Comparison of ENCODE assay signal across 2 cellular contexts in genomic region chr10:43293677-43294057, GRCh38.
TF ChIP-seq lines count a peak whose summit lies in the region.

No MANE protein-coding gene starts in this region.

TF ChIP-seq in HepG2, 621 proteins besides CTCF, POLR2A, EP300 and RAD21:
- TF ChIP-seq ZSCAN21 (CRISPR knock-in tag; IDR thresholded peaks at IDR 0.05; ENCODE audit: borderline replicate concordance) (0 out of 2 replicates have a peak, but pooled peaks have one; percentile 8), FIP1L1 (IDR thresholded peaks at IDR 0.05; ENCODE audit: borderline replicate concordance, insufficient read depth, low read depth, low read length) (no peak)

TF ChIP-seq in K562, 482 proteins besides CTCF, POLR2A, EP300 and RAD21:
- TF ChIP-seq MECOM (CRISPR knock-in tag; IDR thresholded peaks at IDR 0.05) (no peak), FOSL1 (tag; conservative IDR thresholded peaks at IDR 0.05) (no peak), JUNB (CRISPR knock-in tag; conservative IDR thresholded peaks at IDR 0.05) (no peak), NR3C1 (CRISPR knock-in tag; IDR thresholded peaks at IDR 0.05) (no peak), ZNF589 (CRISPR knock-in tag; IDR thresholded peaks at IDR 0.05; ENCODE audit: low read depth) (no peak), TBL1XR1 (IDR thresholded peaks at IDR 0.05; ENCODE audit: low read length in 2 of 2) (no peak), TSC22D4 (tag; IDR thresholded peaks at IDR 0.05) (no peak), EGR1 (conservative IDR thresholded peaks at IDR 0.05) (no peak), KLF1 (tag; IDR thresholded peaks at IDR 0.05) (no peak), NR2F6 (CRISPR knock-in tag; IDR thresholded peaks at IDR 0.05) (no peak), DEAF1 (CRISPR knock-in tag; IDR thresholded peaks at IDR 0.05) (no peak), HOXB6 (CRISPR knock-in tag; IDR thresholded peaks at IDR 0.05; ENCODE audit: borderline replicate concordance) (no peak), TBP (optimal IDR thresholded peaks at IDR 0.05; ENCODE audit: low read depth, low read length) (no peak)
- TF ChIP-seq, protein P1, sequence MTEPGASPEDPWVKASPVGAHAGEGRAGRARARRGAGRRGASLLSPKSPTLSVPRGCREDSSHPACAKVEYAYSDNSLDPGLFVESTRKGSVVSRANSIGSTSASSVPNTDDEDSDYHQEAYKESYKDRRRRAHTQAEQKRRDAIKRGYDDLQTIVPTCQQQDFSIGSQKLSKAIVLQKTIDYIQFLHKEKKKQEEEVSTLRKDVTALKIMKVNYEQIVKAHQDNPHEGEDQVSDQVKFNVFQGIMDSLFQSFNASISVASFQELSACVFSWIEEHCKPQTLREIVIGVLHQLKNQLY (CRISPR knock-in tag; conservative IDR thresholded peaks at IDR 0.05): no peak
- TF ChIP-seq, protein P2, sequence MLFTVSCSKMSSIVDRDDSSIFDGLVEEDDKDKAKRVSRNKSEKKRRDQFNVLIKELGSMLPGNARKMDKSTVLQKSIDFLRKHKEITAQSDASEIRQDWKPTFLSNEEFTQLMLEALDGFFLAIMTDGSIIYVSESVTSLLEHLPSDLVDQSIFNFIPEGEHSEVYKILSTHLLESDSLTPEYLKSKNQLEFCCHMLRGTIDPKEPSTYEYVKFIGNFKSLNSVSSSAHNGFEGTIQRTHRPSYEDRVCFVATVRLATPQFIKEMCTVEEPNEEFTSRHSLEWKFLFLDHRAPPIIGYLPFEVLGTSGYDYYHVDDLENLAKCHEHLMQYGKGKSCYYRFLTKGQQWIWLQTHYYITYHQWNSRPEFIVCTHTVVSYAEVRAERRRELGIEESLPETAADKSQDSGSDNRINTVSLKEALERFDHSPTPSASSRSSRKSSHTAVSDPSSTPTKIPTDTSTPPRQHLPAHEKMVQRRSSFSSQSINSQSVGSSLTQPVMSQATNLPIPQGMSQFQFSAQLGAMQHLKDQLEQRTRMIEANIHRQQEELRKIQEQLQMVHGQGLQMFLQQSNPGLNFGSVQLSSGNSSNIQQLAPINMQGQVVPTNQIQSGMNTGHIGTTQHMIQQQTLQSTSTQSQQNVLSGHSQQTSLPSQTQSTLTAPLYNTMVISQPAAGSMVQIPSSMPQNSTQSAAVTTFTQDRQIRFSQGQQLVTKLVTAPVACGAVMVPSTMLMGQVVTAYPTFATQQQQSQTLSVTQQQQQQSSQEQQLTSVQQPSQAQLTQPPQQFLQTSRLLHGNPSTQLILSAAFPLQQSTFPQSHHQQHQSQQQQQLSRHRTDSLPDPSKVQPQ (CRISPR knock-in tag; IDR thresholded peaks at IDR 0.05; ENCODE audit: borderline replicate concordance): no peak
- TF ChIP-seq, protein P3, sequence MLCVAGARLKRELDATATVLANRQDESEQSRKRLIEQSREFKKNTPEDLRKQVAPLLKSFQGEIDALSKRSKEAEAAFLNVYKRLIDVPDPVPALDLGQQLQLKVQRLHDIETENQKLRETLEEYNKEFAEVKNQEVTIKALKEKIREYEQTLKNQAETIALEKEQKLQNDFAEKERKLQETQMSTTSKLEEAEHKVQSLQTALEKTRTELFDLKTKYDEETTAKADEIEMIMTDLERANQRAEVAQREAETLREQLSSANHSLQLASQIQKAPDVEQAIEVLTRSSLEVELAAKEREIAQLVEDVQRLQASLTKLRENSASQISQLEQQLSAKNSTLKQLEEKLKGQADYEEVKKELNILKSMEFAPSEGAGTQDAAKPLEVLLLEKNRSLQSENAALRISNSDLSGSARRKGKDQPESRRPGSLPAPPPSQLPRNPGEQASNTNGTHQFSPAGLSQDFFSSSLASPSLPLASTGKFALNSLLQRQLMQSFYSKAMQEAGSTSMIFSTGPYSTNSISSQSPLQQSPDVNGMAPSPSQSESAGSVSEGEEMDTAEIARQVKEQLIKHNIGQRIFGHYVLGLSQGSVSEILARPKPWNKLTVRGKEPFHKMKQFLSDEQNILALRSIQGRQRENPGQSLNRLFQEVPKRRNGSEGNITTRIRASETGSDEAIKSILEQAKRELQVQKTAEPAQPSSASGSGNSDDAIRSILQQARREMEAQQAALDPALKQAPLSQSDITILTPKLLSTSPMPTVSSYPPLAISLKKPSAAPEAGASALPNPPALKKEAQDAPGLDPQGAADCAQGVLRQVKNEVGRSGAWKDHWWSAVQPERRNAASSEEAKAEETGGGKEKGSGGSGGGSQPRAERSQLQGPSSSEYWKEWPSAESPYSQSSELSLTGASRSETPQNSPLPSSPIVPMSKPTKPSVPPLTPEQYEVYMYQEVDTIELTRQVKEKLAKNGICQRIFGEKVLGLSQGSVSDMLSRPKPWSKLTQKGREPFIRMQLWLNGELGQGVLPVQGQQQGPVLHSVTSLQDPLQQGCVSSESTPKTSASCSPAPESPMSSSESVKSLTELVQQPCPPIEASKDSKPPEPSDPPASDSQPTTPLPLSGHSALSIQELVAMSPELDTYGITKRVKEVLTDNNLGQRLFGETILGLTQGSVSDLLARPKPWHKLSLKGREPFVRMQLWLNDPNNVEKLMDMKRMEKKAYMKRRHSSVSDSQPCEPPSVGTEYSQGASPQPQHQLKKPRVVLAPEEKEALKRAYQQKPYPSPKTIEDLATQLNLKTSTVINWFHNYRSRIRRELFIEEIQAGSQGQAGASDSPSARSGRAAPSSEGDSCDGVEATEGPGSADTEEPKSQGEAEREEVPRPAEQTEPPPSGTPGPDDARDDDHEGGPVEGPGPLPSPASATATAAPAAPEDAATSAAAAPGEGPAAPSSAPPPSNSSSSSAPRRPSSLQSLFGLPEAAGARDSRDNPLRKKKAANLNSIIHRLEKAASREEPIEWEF (CRISPR knock-in tag; IDR thresholded peaks at IDR 0.05): no peak
- TF ChIP-seq, protein P4, sequence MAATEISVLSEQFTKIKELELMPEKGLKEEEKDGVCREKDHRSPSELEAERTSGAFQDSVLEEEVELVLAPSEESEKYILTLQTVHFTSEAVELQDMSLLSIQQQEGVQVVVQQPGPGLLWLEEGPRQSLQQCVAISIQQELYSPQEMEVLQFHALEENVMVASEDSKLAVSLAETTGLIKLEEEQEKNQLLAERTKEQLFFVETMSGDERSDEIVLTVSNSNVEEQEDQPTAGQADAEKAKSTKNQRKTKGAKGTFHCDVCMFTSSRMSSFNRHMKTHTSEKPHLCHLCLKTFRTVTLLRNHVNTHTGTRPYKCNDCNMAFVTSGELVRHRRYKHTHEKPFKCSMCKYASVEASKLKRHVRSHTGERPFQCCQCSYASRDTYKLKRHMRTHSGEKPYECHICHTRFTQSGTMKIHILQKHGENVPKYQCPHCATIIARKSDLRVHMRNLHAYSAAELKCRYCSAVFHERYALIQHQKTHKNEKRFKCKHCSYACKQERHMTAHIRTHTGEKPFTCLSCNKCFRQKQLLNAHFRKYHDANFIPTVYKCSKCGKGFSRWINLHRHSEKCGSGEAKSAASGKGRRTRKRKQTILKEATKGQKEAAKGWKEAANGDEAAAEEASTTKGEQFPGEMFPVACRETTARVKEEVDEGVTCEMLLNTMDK (IDR thresholded peaks at IDR 0.05; ENCODE audit: borderline replicate concordance, insufficient read depth, low read depth, low read length, poor library complexity, severe bottlenecking): no peak
TF ChIP-seq in K562: peak in this region for 0.
